ENCODE assay signal across 1 cellular context in genomic region chr18:25168011-25168410, GRCh38.
TF ChIP-seq lines count a peak whose summit lies in the region.

No MANE protein-coding gene starts in this region.

TF ChIP-seq in HEK293T, 16 proteins besides CTCF, POLR2A, EP300 and RAD21 (continued from another document):
- TF ChIP-seq FOXM1 (IDR thresholded peaks at IDR 0.05; ENCODE audit: borderline replicate concordance) (no peak), SP1 (IDR thresholded peaks at IDR 0.05) (no peak)
